In the genomic region with DNA sequence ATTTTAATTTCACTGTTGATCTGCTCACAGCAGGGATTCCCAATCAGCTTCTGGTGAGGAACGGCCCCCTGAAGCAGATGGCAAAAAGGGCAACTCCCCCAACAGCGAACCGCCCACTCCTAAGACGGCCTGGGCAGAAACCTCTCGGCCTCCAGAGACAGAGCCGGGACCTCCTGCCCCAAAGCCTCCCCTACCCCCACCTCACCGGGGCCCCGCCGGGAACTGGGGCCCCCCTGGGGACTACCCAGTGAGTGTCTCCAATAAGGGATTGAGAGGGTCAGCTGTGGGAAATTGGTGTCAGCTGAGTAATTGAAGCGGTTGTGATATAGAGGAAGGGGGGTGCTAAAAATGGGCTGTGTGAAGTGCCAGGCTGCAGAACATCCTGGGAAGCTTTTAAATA, we compare ENCODE assay signal across 1 cellular context.
A peak's percentile ranks its signal among the peaks of the same experiment; 100 is the strongest.
TF ChIP-seq lines count a peak whose summit lies in the region.

No MANE protein-coding gene starts in this region.

TF ChIP-seq in K562, 482 proteins besides CTCF, POLR2A, EP300 and RAD21:
- no peak for TF ChIP-seq SMARCC2 (IDR thresholded peaks at IDR 0.05; ENCODE audit: low read depth)
- no peak for TF ChIP-seq HNRNPLL (IDR thresholded peaks at IDR 0.05; ENCODE audit: low read depth, low read length, poor library complexity, severe bottlenecking)
- TF ChIP-seq GATA2 (CRISPR knock-in tag; IDR thresholded peaks at IDR 0.05): no peak
- TF ChIP-seq STAG1 (CRISPR knock-in tag; IDR thresholded peaks at IDR 0.05; ENCODE audit: borderline replicate concordance): no peak
- TF ChIP-seq CEBPG (CRISPR knock-in tag; IDR thresholded peaks at IDR 0.05): no peak
- no peak for TF ChIP-seq CEBPG (tag; conservative IDR thresholded peaks at IDR 0.05 in 1 of 2, IDR thresholded peaks at IDR 0.05 in 1 of 2)
- TF ChIP-seq, protein P1, sequence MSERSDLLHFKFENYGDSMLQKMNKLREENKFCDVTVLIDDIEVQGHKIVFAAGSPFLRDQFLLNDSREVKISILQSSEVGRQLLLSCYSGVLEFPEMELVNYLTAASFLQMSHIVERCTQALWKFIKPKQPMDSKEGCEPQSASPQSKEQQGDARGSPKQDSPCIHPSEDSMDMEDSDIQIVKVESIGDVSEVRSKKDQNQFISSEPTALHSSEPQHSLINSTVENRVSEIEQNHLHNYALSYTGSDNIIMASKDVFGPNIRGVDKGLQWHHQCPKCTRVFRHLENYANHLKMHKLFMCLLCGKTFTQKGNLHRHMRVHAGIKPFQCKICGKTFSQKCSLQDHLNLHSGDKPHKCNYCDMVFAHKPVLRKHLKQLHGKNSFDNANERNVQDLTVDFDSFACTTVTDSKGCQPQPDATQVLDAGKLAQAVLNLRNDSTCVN (CRISPR knock-in tag; IDR thresholded peaks at IDR 0.05): 0 out of 2 replicates have a peak, but pooled peaks have one; percentile 36
- TF ChIP-seq, protein P2, sequence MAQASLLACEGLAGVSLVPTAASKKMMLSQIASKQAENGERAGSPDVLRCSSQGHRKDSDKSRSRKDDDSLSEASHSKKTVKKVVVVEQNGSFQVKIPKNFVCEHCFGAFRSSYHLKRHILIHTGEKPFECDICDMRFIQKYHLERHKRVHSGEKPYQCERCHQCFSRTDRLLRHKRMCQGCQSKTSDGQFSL (CRISPR knock-in tag; IDR thresholded peaks at IDR 0.05): no peak
- TF ChIP-seq, protein P2 (tag; IDR thresholded peaks at IDR 0.05): no peak
